Comparison of ENCODE assay signal across 1 cellular context in the genomic region with DNA sequence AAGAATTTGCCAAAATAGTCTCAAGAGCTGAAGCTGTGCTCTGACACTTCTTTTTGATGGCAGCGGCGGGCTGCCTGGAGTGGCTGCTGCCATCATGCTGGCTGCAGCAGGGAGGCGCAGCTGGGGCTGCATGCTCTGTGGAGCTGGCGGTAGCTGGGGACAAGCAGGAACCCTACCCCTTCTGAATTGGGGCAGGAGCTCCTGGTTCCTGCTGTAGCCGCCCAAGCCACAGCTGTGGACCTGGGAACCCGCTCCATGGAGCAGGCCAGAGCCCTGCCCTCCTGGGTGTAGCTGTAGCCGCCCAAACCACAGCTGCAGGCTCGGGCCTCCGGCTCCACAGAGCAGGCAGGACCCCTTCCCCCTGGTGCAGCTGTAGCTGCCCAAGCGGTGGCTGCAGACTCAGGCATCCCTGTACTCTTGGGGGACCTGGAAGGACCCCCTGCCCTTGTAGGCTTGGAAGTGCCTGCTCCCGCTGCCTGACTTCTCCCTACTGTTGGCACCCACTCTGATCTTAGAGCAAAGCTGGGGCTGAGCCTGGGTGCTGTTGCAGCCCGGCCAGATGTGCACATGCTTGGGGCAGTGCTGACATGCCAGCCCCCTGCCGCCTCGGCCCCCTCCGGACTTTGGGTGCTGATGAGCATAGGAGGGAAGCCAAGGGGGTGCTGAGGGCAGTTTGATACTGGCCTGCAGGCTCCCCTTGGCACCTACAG.
TF ChIP-seq lines count a peak whose summit lies in the region.

No MANE protein-coding gene starts in this region.

TF ChIP-seq in GM23338, 12 proteins besides CTCF, POLR2A, EP300 and RAD21:
- TF ChIP-seq POLR2AphosphoS5 (IDR thresholded peaks at IDR 0.05; ENCODE audit: low read depth) (no peak), EZH2 (IDR thresholded peaks at IDR 0.05; ENCODE audit: low read depth, unreplicated experiment) (no peak), ZNF114 (CRISPR knock-in tag; IDR thresholded peaks at IDR 0.05) (no peak), CREB1 (CRISPR knock-in tag; IDR thresholded peaks at IDR 0.05; ENCODE audit: low read depth) (no peak), ZNF331 (CRISPR knock-in tag; IDR thresholded peaks at IDR 0.05; ENCODE audit: low read depth) (no peak), EZH2phosphoT487 (IDR thresholded peaks at IDR 0.05; ENCODE audit: unreplicated experiment) (no peak), NANOG (IDR thresholded peaks at IDR 0.05; ENCODE audit: borderline replicate concordance) (no peak), JUNB (IDR thresholded peaks at IDR 0.05; ENCODE audit: unreplicated experiment) (no peak), STAT1 (IDR thresholded peaks at IDR 0.05; ENCODE audit: unreplicated experiment) (no peak)
- TF ChIP-seq, protein P1, sequence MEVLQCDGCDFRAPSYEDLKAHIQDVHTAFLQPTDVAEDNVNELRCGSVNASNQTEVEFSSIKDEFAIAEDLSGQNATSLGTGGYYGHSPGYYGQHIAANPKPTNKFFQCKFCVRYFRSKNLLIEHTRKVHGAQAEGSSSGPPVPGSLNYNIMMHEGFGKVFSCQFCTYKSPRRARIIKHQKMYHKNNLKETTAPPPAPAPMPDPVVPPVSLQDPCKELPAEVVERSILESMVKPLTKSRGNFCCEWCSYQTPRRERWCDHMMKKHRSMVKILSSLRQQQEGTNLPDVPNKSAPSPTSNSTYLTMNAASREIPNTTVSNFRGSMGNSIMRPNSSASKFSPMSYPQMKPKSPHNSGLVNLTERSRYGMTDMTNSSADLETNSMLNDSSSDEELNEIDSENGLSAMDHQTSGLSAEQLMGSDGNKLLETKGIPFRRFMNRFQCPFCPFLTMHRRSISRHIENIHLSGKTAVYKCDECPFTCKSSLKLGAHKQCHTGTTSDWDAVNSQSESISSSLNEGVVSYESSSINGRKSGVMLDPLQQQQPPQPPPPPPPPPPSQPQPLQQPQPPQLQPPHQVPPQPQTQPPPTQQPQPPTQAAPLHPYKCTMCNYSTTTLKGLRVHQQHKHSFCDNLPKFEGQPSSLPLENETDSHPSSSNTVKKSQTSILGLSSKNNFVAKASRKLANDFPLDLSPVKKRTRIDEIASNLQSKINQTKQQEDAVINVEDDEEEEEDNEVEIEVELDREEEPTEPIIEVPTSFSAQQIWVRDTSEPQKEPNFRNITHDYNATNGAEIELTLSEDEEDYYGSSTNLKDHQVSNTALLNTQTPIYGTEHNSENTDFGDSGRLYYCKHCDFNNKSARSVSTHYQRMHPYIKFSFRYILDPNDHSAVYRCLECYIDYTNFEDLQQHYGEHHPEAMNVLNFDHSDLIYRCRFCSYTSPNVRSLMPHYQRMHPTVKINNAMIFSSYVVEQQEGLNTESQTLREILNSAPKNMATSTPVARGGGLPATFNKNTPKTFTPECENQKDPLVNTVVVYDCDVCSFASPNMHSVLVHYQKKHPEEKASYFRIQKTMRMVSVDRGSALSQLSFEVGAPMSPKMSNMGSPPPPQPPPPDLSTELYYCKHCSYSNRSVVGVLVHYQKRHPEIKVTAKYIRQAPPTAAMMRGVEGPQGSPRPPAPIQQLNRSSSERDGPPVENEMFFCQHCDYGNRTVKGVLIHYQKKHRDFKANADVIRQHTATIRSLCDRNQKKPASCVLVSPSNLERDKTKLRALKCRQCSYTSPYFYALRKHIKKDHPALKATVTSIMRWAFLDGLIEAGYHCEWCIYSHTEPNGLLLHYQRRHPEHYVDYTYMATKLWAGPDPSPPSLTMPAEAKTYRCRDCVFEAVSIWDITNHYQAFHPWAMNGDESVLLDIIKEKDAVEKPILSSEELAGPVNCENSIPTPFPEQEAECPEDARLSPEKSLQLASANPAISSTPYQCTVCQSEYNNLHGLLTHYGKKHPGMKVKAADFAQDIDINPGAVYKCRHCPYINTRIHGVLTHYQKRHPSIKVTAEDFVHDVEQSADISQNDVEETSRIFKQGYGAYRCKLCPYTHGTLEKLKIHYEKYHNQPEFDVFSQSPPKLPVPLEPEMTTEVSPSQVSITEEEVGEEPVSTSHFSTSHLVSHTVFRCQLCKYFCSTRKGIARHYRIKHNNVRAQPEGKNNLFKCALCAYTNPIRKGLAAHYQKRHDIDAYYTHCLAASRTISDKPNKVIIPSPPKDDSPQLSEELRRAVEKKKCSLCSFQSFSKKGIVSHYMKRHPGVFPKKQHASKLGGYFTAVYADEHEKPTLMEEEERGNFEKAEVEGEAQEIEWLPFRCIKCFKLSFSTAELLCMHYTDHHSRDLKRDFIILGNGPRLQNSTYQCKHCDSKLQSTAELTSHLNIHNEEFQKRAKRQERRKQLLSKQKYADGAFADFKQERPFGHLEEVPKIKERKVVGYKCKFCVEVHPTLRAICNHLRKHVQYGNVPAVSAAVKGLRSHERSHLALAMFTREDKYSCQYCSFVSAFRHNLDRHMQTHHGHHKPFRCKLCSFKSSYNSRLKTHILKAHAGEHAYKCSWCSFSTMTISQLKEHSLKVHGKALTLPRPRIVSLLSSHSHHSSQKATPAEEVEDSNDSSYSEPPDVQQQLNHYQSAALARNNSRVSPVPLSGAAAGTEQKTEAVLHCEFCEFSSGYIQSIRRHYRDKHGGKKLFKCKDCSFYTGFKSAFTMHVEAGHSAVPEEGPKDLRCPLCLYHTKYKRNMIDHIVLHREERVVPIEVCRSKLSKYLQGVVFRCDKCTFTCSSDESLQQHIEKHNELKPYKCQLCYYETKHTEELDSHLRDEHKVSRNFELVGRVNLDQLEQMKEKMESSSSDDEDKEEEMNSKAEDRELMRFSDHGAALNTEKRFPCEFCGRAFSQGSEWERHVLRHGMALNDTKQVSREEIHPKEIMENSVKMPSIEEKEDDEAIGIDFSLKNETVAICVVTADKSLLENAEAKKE (CRISPR knock-in tag; IDR thresholded peaks at IDR 0.05) = no peak
- TF ChIP-seq, protein P2, sequence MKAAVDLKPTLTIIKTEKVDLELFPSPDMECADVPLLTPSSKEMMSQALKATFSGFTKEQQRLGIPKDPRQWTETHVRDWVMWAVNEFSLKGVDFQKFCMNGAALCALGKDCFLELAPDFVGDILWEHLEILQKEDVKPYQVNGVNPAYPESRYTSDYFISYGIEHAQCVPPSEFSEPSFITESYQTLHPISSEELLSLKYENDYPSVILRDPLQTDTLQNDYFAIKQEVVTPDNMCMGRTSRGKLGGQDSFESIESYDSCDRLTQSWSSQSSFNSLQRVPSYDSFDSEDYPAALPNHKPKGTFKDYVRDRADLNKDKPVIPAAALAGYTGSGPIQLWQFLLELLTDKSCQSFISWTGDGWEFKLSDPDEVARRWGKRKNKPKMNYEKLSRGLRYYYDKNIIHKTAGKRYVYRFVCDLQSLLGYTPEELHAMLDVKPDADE (IDR thresholded peaks at IDR 0.05) = no peak
